In genomic region chr2:144471316-144472045, GRCh38 we compare ENCODE assay signal across 10 cellular contexts. TPM values are rescaled to one million over a fixed set of nuclear protein-coding genes. Genes with fewer than 3 reads are reported as not detected.
DNase-seq lines count a peak whose midpoint lies in the region; ATAC-seq lines count a peak whose summit lies in the region.
"Had no signal": no experiment of that assay in that cellular context is flagged by ENCODE, and none has a peak within 500 bp of the region (broad histone marks: within the 10 kb centered on the region; RNA-seq: fewer than 3 reads in every experiment).

No MANE protein-coding gene starts in this region.

- H3K4me3 ChIP-seq in GM08714 (ENCODE audit: low read length): peak overlapping the region; percentile 23; the same call in 1 of the 2 replicates
- H3K4me3 ChIP-seq: left ventricle myocardium inferior had no signal

- ATAC-seq in GM19467 (IDR thresholded peaks at IDR 0.05; ENCODE audit: unreplicated experiment) (peak; percentile 76), HG03135 (IDR thresholded peaks at IDR 0.05; ENCODE audit: unreplicated experiment) (peak; percentile 75), sciatic nerve (no peak)

- peaks cover 37% of the 10 kb centered on the region for H3K4me1 Mint-ChIP-seq in dendritic cell treated with granulocyte-macrophage colony-stimulating factor and Interleukin-4, amounts not matched to agents 40 ng/mL and 50 ng/mL, for 4 days (ENCODE audit: low read depth)

- H3K4me3 Mint-ChIP-seq in dendritic cell treated with granulocyte-macrophage colony-stimulating factor and Interleukin-4, amounts not matched to agents 40 ng/mL and 50 ng/mL, for 4 days: no peak overlapping the region

- peaks cover 17% of the 10 kb centered on the region for H3K36me3 Mint-ChIP-seq in dendritic cell treated with granulocyte-macrophage colony-stimulating factor and Interleukin-4, amounts not matched to agents 40 ng/mL and 50 ng/mL, for 4 days (ENCODE audit: low read depth)

- intact Hi-C loops in dendritic cell treated with granulocyte-macrophage colony-stimulating factor and Interleukin-4, amounts not matched to agents 40 ng/mL and 50 ng/mL, for 4 days (cut with micrococcal nuclease): no loop called here
- intact Hi-C loops in sciatic nerve (cut with DNase I): no loop called here

- peak overlapping the region; percentile 59 for H3K27ac Mint-ChIP-seq in dendritic cell treated with granulocyte-macrophage colony-stimulating factor and Interleukin-4, amounts not matched to agents 40 ng/mL and 50 ng/mL, for 4 days

- DNase-seq in sciatic nerve (ENCODE audit: low spot score) (no peak), KG1 (lab: John Stamatoyannopoulos, UW) (no peak), NCI-H1436 treated with DMSO at 0.1 percent for 48 hours (lab: John Stamatoyannopoulos, UW) (no peak)
- no peak for DNase-seq in stimulated activated naive CD4-positive, alpha-beta T cell treated with Interleukin-2 at 50 U/mL for 16 hours (lab: John Stamatoyannopoulos, UW)
- DNase-seq: DMS153, left ventricle myocardium inferior had no signal

- no peaks in the 10 kb centered on the region for H3K27me3 Mint-ChIP-seq in dendritic cell treated with granulocyte-macrophage colony-stimulating factor and Interleukin-4, amounts not matched to agents 40 ng/mL and 50 ng/mL, for 4 days

- no peaks in the 10 kb centered on the region for H3K9me3 Mint-ChIP-seq in dendritic cell treated with granulocyte-macrophage colony-stimulating factor and Interleukin-4, amounts not matched to agents 40 ng/mL and 50 ng/mL, for 4 days

RNA-seq across cellular contexts. Expression of gene ZEB2, which starts 48.4 kb away (rescaled TPM):
- 440 TPM for total RNA-seq in sciatic nerve
